ENCODE assay signal across 23 cellular contexts in genomic region chr2:68119504-68119903, GRCh38.
"Had no signal": no experiment of that assay in that cellular context is flagged by ENCODE, and none has a peak within 500 bp of the region (broad histone marks: within the 10 kb centered on the region; RNA-seq: fewer than 3 reads in every experiment).

No MANE protein-coding gene starts in this region.

- H3K9me3 Mint-ChIP-seq: activated naive CD4-positive, alpha-beta T cell treated with anti-CD3 and anti-CD28 coated beads, Interleukin-2, amount 50 U/mL, for 24 hours; neural crest cell; stimulated activated naive CD8-positive, alpha-beta T cell treated with anti-CD3 and anti-CD28 coated beads, Interleukin-15, Interleukin-2, amounts not matched to agents 100 ng/mL and 50 ng/mL, for 24 hours had no signal

- H3K36me3 Mint-ChIP-seq: activated naive CD4-positive, alpha-beta T cell treated with anti-CD3 and anti-CD28 coated beads, Interleukin-2, amount 50 U/mL, for 24 hours had no signal

- H3K27ac ChIP-seq: suprapubic skin, vagina, VCaP had no signal

- H3K4me1 ChIP-seq: suprapubic skin, vagina had no signal

- H3K27ac Mint-ChIP-seq: activated naive CD4-positive, alpha-beta T cell treated with anti-CD3 and anti-CD28 coated beads, Interleukin-2, amount 50 U/mL, for 24 hours; progenitor cell of endocrine pancreas; stimulated activated naive CD8-positive, alpha-beta T cell treated with anti-CD3 and anti-CD28 coated beads, Interleukin-15, Interleukin-2, amounts not matched to agents 100 ng/mL and 50 ng/mL, for 24 hours had no signal

- H3K4me3 Mint-ChIP-seq: activated naive CD4-positive, alpha-beta T cell treated with anti-CD3 and anti-CD28 coated beads, Interleukin-2, amount 50 U/mL, for 24 hours; neural crest cell; stimulated activated naive CD8-positive, alpha-beta T cell treated with anti-CD3 and anti-CD28 coated beads, Interleukin-15, Interleukin-2, amounts not matched to agents 100 ng/mL and 50 ng/mL, for 24 hours had no signal

- H3K36me3 ChIP-seq: suprapubic skin, vagina had no signal

- H3K27me3 Mint-ChIP-seq: activated naive CD4-positive, alpha-beta T cell treated with anti-CD3 and anti-CD28 coated beads, Interleukin-2, amount 50 U/mL, for 24 hours; stimulated activated naive CD8-positive, alpha-beta T cell treated with anti-CD3 and anti-CD28 coated beads, Interleukin-15, Interleukin-2, amounts not matched to agents 100 ng/mL and 50 ng/mL, for 24 hours had no signal

- H3K9me3 ChIP-seq: suprapubic skin, vagina had no signal

- DNase-seq: activated CD4-positive, alpha-beta T cell treated with anti-CD3 and anti-CD28 coated beads for 1 hour; activated gamma-delta T cell; cerebellar nuclear complex; cortex of kidney; erythroblast; foreskin melanocyte; glutamatergic neuron; hippocampal formation; islet precursor cell; left colon; midbrain; stimulated activated CD4-positive, alpha-beta T cell treated with anti-CD3 and anti-CD28 coated beads, Interleukin-12 subunit alpha, Interleukin-12 subunit beta, amount 100 ng/mL, for 4 hours; stimulated activated CD4-positive, alpha-beta T cell treated with anti-CD3 and anti-CD28 coated beads, Interleukin-1b, Interleukin-23, amount 100 ng/mL, for 48 hours; stimulated activated CD8-positive, alpha-beta memory T cell treated with anti-CD3 and anti-CD28 coated beads, Interleukin-4, amount 100 ng/mL, for 48 hours; trophoblast cell had no signal

- H3K27me3 ChIP-seq: suprapubic skin, vagina had no signal

- ATAC-seq: left colon had no signal

- H3K4me3 ChIP-seq: lung, suprapubic skin, vagina had no signal
